ENCODE assay signal across 8 cellular contexts in genomic region chr17:76735006-76735405, GRCh38. TPM values are rescaled to one million over a fixed set of nuclear protein-coding genes. Genes with fewer than 3 reads are reported as not detected.
DNase-seq lines count a peak whose midpoint lies in the region; ATAC-seq, FAIRE-seq and TF ChIP-seq lines count a peak whose summit lies in the region.

No MANE protein-coding gene starts in this region.

- peak overlapping the region; percentile 92 for H3K4me2 ChIP-seq in hepatocyte

- no peak for ATAC-seq in HG03460 (IDR thresholded peaks at IDR 0.05; ENCODE audit: unreplicated experiment)
- no peak for ATAC-seq in HG03457 (IDR thresholded peaks at IDR 0.05; ENCODE audit: unreplicated experiment)
- no peak for ATAC-seq in left colon

- FAIRE-seq in A204.1 (lab: Jason Lieb, UNC), result peak; percentile 37

- H3K4me1 ChIP-seq in hepatocyte (ENCODE audit: insufficient read depth) (peaks cover 21% of the 10 kb centered on the region), stomach (peaks cover 41 to 78% (median 71%) of the 10 kb centered on the region in 4 donors)

- H3K9me3 ChIP-seq in hepatocyte (ENCODE audit: low read depth) (no peaks in the 10 kb centered on the region), stomach (no peaks in the 10 kb centered on the region)

- TF ChIP-seq POLR2A in GM19193 (IDR thresholded peaks at IDR 0.05; ENCODE audit: extremely low read depth, insufficient read depth, insufficient read length) (peak; percentile 22), stomach (IDR thresholded peaks at IDR 0.05) (no peak)

- H3K27ac ChIP-seq in VCaP (peak overlapping the region; percentile 100), hepatocyte (peak overlapping the region; percentile 95), stomach (peak overlapping the region in 4 of 5 donors; percentile 95 to 100 (median 100))

- no peaks in the 10 kb centered on the region for H3K9me2 ChIP-seq in hepatocyte (replicated peaks; ENCODE audit: insufficient read depth)

- H3K4me3 ChIP-seq in hepatocyte, result peak overlapping the region; percentile 83
- peak overlapping the region; percentile 67 to 94 (median 88) for H3K4me3 ChIP-seq in stomach

- peaks cover 80% of the 10 kb centered on the region for H3K79me2 ChIP-seq in hepatocyte

- H4K20me1 ChIP-seq in hepatocyte (ENCODE audit: insufficient read depth, poor library complexity, severe bottlenecking), result peaks cover 29% of the 10 kb centered on the region

- no peaks in the 10 kb centered on the region for H3K27me3 ChIP-seq in hepatocyte
- no peaks in the 10 kb centered on the region for H3K27me3 ChIP-seq in stomach

- 17% methylated on average over 5 of the region's 5 CpGs for WGBS in hepatocyte (ENCODE audit: low lambda C conversion rate, missing lambda C conversion rate)
- WGBS in stomach, 5 donors, result 5 to 10% (median 7%) methylated on average over 5 of the region's 5 CpGs

- H2AFZ ChIP-seq in hepatocyte, result no peak overlapping the region

- DNase-seq in hepatocyte (ENCODE audit: low spot score) (no peak), stomach (no peak), left colon (no peak)

- intact Hi-C loops in stomach (cut with DNase I; ENCODE audit: low total_unique reads) (no loop called here), left colon (cut with DNase I, micrococcal nuclease) (no loop called here)

- H3K36me3 ChIP-seq in hepatocyte (replicated peaks; ENCODE audit: insufficient read depth, low read depth) (no peaks in the 10 kb centered on the region), stomach (peaks cover 41 to 58% (median 56%) of the 10 kb centered on the region in 4 donors)

- TF ChIP-seq EP300 in stomach (IDR thresholded peaks at IDR 0.05), result no peak

- TF ChIP-seq CTCF in VCaP (conservative IDR thresholded peaks at IDR 0.05), result no peak
- no peak for TF ChIP-seq CTCF in hepatocyte (IDR thresholded peaks at IDR 0.05; ENCODE audit: poor library complexity)
- TF ChIP-seq CTCF in stomach (IDR thresholded peaks at IDR 0.05), result no peak

RNA-seq across cellular contexts. Expression of gene SRSF2, which starts 2.1 kb away (rescaled TPM):
- total RNA-seq in hepatocyte (152 and 157 TPM in 2 replicates), stomach (100 to 1,000 TPM; 166 to 340 (median 280) TPM), left colon (100 to 1,000 TPM; 138 to 156 TPM)
- polyA plus RNA-seq in hepatocyte (152 and 173 TPM in 2 replicates), stomach (100 to 1,000 TPM in 2 of 3 donors, 10 to 100 TPM in 1; 96.4 to 166 (median 106) TPM)

RNA-seq across cellular contexts. Expression of gene MFSD11, which starts 2.9 kb away (rescaled TPM):
- total RNA-seq in hepatocyte (59.4 and 66.6 TPM in 2 replicates), stomach (10 to 100 TPM in 4 of 5 donors, 1 to 10 TPM in 1; 7.0 to 66.1 (median 46.8) TPM), left colon (10 to 100 TPM; 39.1 to 43.0 TPM)
- polyA plus RNA-seq in hepatocyte (35.4 and 43.5 TPM in 2 replicates), stomach (10 to 100 TPM in 1 of 3 donors, 1 to 10 TPM in 2; 7.2 to 11.2 (median 9.3) TPM)

RNA-seq across cellular contexts. Expression of gene METTL23, which starts 8.4 kb away (rescaled TPM):
- total RNA-seq in hepatocyte (36.6 and 36.8 TPM in 2 replicates), stomach (10 to 100 TPM in 4 of 5 donors, 1 to 10 TPM in 1; 1.2 to 72.1 (median 15.5) TPM), left colon (10 to 100 TPM; 23.4 to 25.0 TPM)
- polyA plus RNA-seq in hepatocyte (48.0 and 56.5 TPM in 2 replicates), stomach (10 to 100 TPM; 35.4 to 42.0 (median 35.6) TPM)

RNA-seq across cellular contexts. Expression of gene JMJD6, which starts 8.6 kb away (rescaled TPM):
- 19.3 and 19.5 TPM in 2 replicates for total RNA-seq in hepatocyte
- polyA plus RNA-seq in hepatocyte, result 34.5 and 44.8 TPM in 2 replicates
- total RNA-seq in stomach, result 10 to 100 TPM in 3 of 5 donors, 1 to 10 TPM in 2; 9.3 to 47.3 (median 16.5) TPM
- 10 to 100 TPM; 25.8 to 32.5 (median 28.5) TPM for polyA plus RNA-seq in stomach
- 10 to 100 TPM; 27.2 to 31.3 TPM for total RNA-seq in left colon

RNA-seq across cellular contexts. Expression of gene MXRA7, which starts 24.2 kb away (rescaled TPM):
- total RNA-seq in hepatocyte, result 101 and 102 TPM in 2 replicates
- polyA plus RNA-seq in hepatocyte, result 117 and 138 TPM in 2 replicates
- total RNA-seq in stomach, result 100 to 1,000 TPM in 2 of 5 donors, 10 to 100 TPM in 3; 41.4 to 209 (median 86.9) TPM
- 100 to 1,000 TPM in 1 of 3 donors, 10 to 100 TPM in 2; 44.5 to 102 (median 54.5) TPM for polyA plus RNA-seq in stomach
- total RNA-seq in left colon, result 10 to 100 TPM; 12.0 to 37.2 TPM
